27 cellular contexts compared by ENCODE assay signal in the genomic region with DNA sequence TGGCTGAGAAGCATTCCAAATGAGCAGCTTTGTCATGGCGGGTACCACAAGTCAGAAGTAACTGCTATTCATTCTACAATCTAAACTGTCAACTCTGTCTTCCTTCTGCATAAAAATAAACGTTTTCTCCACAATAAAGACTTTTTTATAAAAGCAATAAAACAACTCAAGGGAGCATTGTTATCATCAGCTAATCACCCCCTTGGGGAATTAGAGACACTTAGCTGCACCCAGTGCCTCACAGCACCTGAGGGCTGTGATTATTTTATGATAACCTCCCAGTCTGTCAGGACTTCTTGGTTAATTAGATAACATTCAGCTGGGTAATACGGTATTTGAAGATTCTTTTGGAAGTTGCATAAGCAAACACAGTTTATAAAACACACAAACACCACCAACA.
"Had no signal": no experiment of that assay in that cellular context is flagged by ENCODE, and none has a peak within 500 bp of the region (broad histone marks: within the 10 kb centered on the region; RNA-seq: fewer than 3 reads in every experiment).

No MANE protein-coding gene starts in this region.

- ATAC-seq: activated CD8-positive, alpha-beta memory T cell treated with anti-CD3 and anti-CD28 coated beads, Interleukin-2, amount 10 ng/mL, durations not matched to agents 7 days and 5 days; Panc1; Right ventricle myocardium inferior; T-cell had no signal

- DNase-seq: activated B cell treated with CpG ODN at 0.5 μM for 24 hours; activated CD4-positive, alpha-beta T cell treated with anti-CD3 and anti-CD28 coated beads for 1 hour; activated CD4-positive, alpha-beta T cell treated with anti-CD3 and anti-CD28 coated beads, Interleukin-2, amount 10 ng/mL, durations not matched to agents 24 days and 14 days; activated CD4-positive, alpha-beta T cell treated with anti-CD3 and anti-CD28 coated beads, Interleukin-2, amount 50 U/mL, for 48 hours; activated CD8-positive, alpha-beta memory T cell treated with anti-CD3 and anti-CD28 coated beads, Interleukin-2, amount 10 ng/mL, durations not matched to agents 7 days and 5 days; activated effector memory CD4-positive, alpha-beta T cell treated with Interleukin-2 at 50 U/mL for 16 hours; activated naive CD4-positive, alpha-beta T cell; activated T-cell treated with anti-CD3 and anti-CD28 coated beads, Interleukin-2, amount 50 U/mL, for 24 hours; aorta; central memory CD4-positive, alpha-beta T cell; cortex of kidney; KG1; NCI-H1092; NCI-H1694; NCI-H2029; NCI-H226; NCI-H774; NK-92 treated with Interleukin-12 subunit alpha and Interleukin-12 subunit beta, amount 100 ng/mL, for 24 hours; OCI-M1; RPMI8226; T-cell; T-helper 2 cell; T1000 had no signal

- H3K4me3 ChIP-seq: breast epithelium, SK-N-MC had no signal

- H3K27ac ChIP-seq: breast epithelium, SK-N-MC had no signal
